Comparison of ENCODE assay signal across 1 cellular context in genomic region chr2:26764078-26764887, GRCh38.
TF ChIP-seq lines count a peak whose summit lies in the region.

Gene SLC35F6 (plus strand): TSS chr2:26764284. CDS start chr2:26764350, 66 bp downstream.

TF ChIP-seq in HepG2, 621 proteins besides CTCF, POLR2A, EP300 and RAD21 (continued from another document and continues in another):
- TF ChIP-seq MNT (IDR thresholded peaks at IDR 0.05) = peak; percentile 18; the same call in 1 of the 2 replicates
- TF ChIP-seq NFE2 (CRISPR knock-in tag; IDR thresholded peaks at IDR 0.05) = no peak
- no peak for TF ChIP-seq ATM (IDR thresholded peaks at IDR 0.05; ENCODE audit: borderline replicate concordance)
- peak; percentile 55; the same call in 1 of the 2 replicates for TF ChIP-seq KAT7 (CRISPR knock-in tag; IDR thresholded peaks at IDR 0.05; ENCODE audit: borderline replicate concordance)
- no peak; the same call in 1 of the 2 replicates for TF ChIP-seq ZNF264 (CRISPR knock-in tag; IDR thresholded peaks at IDR 0.05)
- peak; percentile 94 for TF ChIP-seq ZNF33B (CRISPR knock-in tag; IDR thresholded peaks at IDR 0.05)
- TF ChIP-seq FOXP4 (CRISPR knock-in tag; IDR thresholded peaks at IDR 0.05) = peak; percentile 28; the same call in 1 of the 2 replicates
- TF ChIP-seq ZNF276 (CRISPR knock-in tag; IDR thresholded peaks at IDR 0.05; ENCODE audit: low read depth) = no peak; the same call in 1 of the 2 replicates
- TF ChIP-seq NAIF1 (CRISPR knock-in tag; IDR thresholded peaks at IDR 0.05; ENCODE audit: borderline replicate concordance) = peak; percentile 50; the same call in 1 of the 2 replicates
- TF ChIP-seq PAXIP1 (CRISPR knock-in tag; conservative IDR thresholded peaks at IDR 0.05) = no peak
- 0 out of 2 replicates have a peak, but pooled peaks have one; percentile 28 for TF ChIP-seq NFYB (CRISPR knock-in tag; IDR thresholded peaks at IDR 0.05)
- no peak for TF ChIP-seq CBX5 (CRISPR knock-in tag; IDR thresholded peaks at IDR 0.05; ENCODE audit: borderline replicate concordance)
- peak; percentile 75; the same call in 1 of the 2 replicates for TF ChIP-seq ZIK1 (CRISPR knock-in tag; IDR thresholded peaks at IDR 0.05; ENCODE audit: borderline replicate concordance, low read depth)
- 0 out of 2 replicates have a peak, but pooled peaks have one; percentile 66 for TF ChIP-seq AKAP8 (CRISPR knock-in tag; IDR thresholded peaks at IDR 0.05)
- no peak for TF ChIP-seq ZNF10 (CRISPR knock-in tag; IDR thresholded peaks at IDR 0.05; ENCODE audit: borderline replicate concordance, low read depth)
- 0 out of 2 replicates have a peak, but pooled peaks have one; percentile 13 for TF ChIP-seq ZNF329 (CRISPR knock-in tag; IDR thresholded peaks at IDR 0.05; ENCODE audit: low read depth)
- peak; percentile 90 for TF ChIP-seq ZFP91 (CRISPR knock-in tag; IDR thresholded peaks at IDR 0.05; ENCODE audit: borderline replicate concordance)
- TF ChIP-seq PRDM10 (CRISPR knock-in tag; IDR thresholded peaks at IDR 0.05; ENCODE audit: low read depth) = peak; percentile 34; the same call in 1 of the 2 replicates
- no peak for TF ChIP-seq CHCHD3 (CRISPR knock-in tag; IDR thresholded peaks at IDR 0.05)
- peak; percentile 61 for TF ChIP-seq ZNF407 (CRISPR knock-in tag; IDR thresholded peaks at IDR 0.05; ENCODE audit: not compliant biosample characterization)
- peak; percentile 61 for TF ChIP-seq HDAC2 (CRISPR knock-in tag; IDR thresholded peaks at IDR 0.05)
- TF ChIP-seq HMG20B (CRISPR knock-in tag; conservative IDR thresholded peaks at IDR 0.05) = 0 out of 2 replicates have a peak, but pooled peaks have one; percentile 16
- no peak for TF ChIP-seq ATF4 (CRISPR knock-in tag; IDR thresholded peaks at IDR 0.05)
- TF ChIP-seq ZFP62 (CRISPR knock-in tag; IDR thresholded peaks at IDR 0.05) = no peak
- TF ChIP-seq ATRX (CRISPR knock-in tag; IDR thresholded peaks at IDR 0.05; ENCODE audit: borderline replicate concordance) = no peak
- TF ChIP-seq GATAD1 (CRISPR knock-in tag; IDR thresholded peaks at IDR 0.05) = peak; percentile 78
